Comparison of ENCODE assay signal across 8 cellular contexts in the genomic region with DNA sequence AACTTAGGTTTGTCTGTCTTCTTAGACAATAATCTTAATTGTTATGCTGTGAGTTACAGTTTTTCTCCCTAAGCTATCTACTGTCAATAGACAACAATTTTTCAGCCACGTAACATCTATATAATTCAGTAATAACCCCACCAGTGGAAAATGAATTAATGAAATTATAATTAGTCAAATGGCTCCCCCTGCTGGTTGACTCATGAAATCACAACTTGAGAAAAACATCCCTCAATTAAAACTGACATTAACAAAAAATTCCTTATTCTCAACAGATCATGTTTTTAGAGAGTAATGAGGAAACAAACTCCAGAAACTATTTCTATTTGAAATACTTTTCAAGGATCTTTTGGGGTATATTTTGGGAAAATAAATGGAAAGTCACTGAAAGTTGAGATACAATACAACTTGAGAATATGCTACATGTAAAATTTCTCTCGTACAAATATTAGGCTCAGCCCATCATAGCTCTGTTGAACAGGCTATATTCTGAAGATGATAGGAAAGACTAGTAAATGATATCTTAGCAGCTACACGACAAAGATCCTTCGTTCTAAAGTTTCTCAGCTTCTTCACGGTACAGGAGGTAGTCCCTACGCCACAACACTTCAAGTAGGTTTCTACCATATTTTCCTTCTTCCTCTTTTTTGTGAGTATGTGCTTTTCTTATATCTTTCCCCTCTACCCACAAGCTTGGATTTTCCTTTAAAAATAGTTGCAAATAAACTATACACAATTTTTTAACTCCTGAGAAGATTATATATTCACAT. TPM values are rescaled to one million over a fixed set of nuclear protein-coding genes. Genes with fewer than 3 reads are reported as not detected.
DNase-seq lines count a peak whose midpoint lies in the region; ATAC-seq, FAIRE-seq and TF ChIP-seq lines count a peak whose summit lies in the region.

No MANE protein-coding gene starts in this region.

- H3K4me3 ChIP-seq in epithelial cell of proximal tubule (ENCODE audit: low read depth, low read length) (no peak overlapping the region), pancreas (no peak overlapping the region)

- H3K36me3 ChIP-seq in pancreas: peaks cover 0 to 5% (median 0%) of the 10 kb centered on the region in 3 donors

- H3K9me3 ChIP-seq in pancreas: no peaks in the 10 kb centered on the region

- intact Hi-C loops in pancreas (cut with DNase I): no loop called here

- in situ Hi-C loops in KBM-7 (cut with MboI; ENCODE audit: low pct_unique_long_range_greater_than_20kb, low sequenced_read_pairs): no loop called here
- in situ Hi-C loops in SK-MEL-5 (cut with HindIII; ENCODE audit: low pct_unique_long_range_greater_than_20kb, low sequenced_read_pairs): no loop called here

- ATAC-seq in pancreas: peak in 2 of 4 donors; percentile 32 to 52

- DNase-seq in SKM-1 treated with dmso at 0.1 percent for 144 hours (lab: John Stamatoyannopoulos, UW; ENCODE audit: unreplicated experiment) (peak; percentile 39), SKM-1 (lab: John Stamatoyannopoulos, UW; ENCODE audit: unreplicated experiment) (no peak), KBM-7 (peak; percentile 47), SK-MEL-5 (ENCODE audit: low read depth, low spot score) (peak; percentile 54), epithelial cell of proximal tubule (ENCODE audit: low read depth) (no peak), pancreas (no peak), GOT3 (lab: John Stamatoyannopoulos, UW) (no peak)
- DNase-seq in stimulated activated CD4-positive, alpha-beta T cell treated with anti-CD3 and anti-CD28 coated beads, Interleukin-15, amount 100 ng/mL, for 24 hours: no peak

- no peaks in the 10 kb centered on the region for H3K27me3 ChIP-seq in pancreas

- WGBS in pancreas, 2 donors: 57 to 63% methylated on average over 6 of the region's 6 CpGs

- H3K27ac ChIP-seq in pancreas: no peak overlapping the region

- TF ChIP-seq CTCF in epithelial cell of proximal tubule (conservative IDR thresholded peaks at IDR 0.05; ENCODE audit: low read depth, low read length): peak; percentile 61
- peak; percentile 43 to 69 (median 58) for TF ChIP-seq CTCF in pancreas (IDR thresholded peaks at IDR 0.05)

- H3K4me1 ChIP-seq in pancreas: no peaks in the 10 kb centered on the region

- peak; percentile 96 for FAIRE-seq in pancreas (lab: Jason Lieb, UNC)

RNA-seq across cellular contexts. Expression of gene PPP1R2, which starts 20.7 kb away (rescaled TPM):
- total RNA-seq in SK-MEL-5 (2014; rRNA removed; shearing (Covaris generic)): 51.6 and 99.2 TPM in 2 replicates
- polyA plus RNA-seq in SK-MEL-5 (2015; cell fraction: cytosol; rRNA removed): 32.0 and 36.8 TPM in 2 replicates
- 22.8 and 27.4 TPM in 2 replicates for polyA plus RNA-seq in SK-MEL-5 (2015; cell fraction: nucleus; rRNA removed)
- 34.9 and 43.5 TPM in 2 replicates for total RNA-seq in epithelial cell of proximal tubule
- total RNA-seq in pancreas: 10 to 100 TPM; 14.7 to 26.0 (median 16.9) TPM
- 10 to 100 TPM in 1 of 2 donors, 1 to 10 TPM in 1; 9.5 to 15.5 TPM for polyA plus RNA-seq in pancreas

Comparison
In these comparisons a context has a peak if more than half of its experiments do, and no peak if none do; other contexts are left out.
1. DNase-seq: peak in SKM-1 treated with dmso at 0.1 percent for 144 hours (single experiment), KBM-7 (single experiment) and SK-MEL-5 (single experiment); none in SKM-1 (single experiment), epithelial cell of proximal tubule (single experiment), pancreas (0 of 6), stimulated activated CD4-positive, alpha-beta T cell treated with anti-CD3 and anti-CD28 coated beads, Interleukin-15, amount 100 ng/mL, for 24 hours (single experiment) and GOT3 (single experiment).